In the genomic region with DNA sequence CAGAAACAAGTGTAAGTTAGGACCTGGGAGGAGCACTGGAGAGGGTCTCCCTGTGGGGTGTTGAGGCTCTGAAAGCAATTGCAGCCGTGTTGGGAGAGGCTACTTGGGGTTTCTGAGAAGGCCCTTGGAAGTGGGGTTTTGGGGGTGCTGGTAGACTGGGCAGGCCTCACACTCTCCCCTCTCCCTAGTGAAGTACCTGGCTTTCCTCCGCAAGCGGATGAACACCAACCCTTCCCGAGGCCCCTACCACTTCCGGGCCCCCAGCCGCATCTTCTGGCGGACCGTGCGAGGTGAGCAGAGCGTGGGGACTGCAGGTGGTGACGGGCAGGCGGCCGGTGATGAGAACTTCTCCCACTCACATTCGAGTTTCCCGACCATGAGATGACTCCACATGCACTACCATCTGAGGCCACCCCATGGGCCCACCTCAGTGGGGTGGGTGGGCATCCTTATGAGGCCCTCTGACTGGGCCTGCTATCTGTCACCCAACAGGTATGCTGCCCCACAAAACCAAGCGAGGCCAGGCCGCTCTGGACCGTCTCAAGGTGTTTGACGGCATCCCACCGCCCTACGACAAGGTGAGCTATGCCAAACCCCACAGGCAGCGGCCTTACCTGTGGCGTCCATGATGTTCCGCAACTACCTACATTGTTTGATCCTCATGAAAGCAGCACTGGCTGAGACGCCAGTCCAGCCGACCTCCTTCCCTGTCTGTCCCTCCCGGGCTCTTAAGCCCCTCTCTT, we compare ENCODE assay signal across 5 cellular contexts. TPM values are rescaled to one million over a fixed set of nuclear protein-coding genes. Genes with fewer than 3 reads are reported as not detected.
DNase-seq lines count a peak whose midpoint lies in the region; ATAC-seq and TF ChIP-seq lines count a peak whose summit lies in the region.
"Had no signal": no experiment of that assay in that cellular context is flagged by ENCODE, and none has a peak within 500 bp of the region (broad histone marks: within the 10 kb centered on the region; RNA-seq: fewer than 3 reads in every experiment).

No MANE protein-coding gene starts in this region.

- DNase-seq in WERI-Rb-1: no peak
- DNase-seq in osteoblast (ENCODE audit: insufficient read length, low spot score, missing footprints): no peak
- no peak for DNase-seq in vagina (ENCODE audit: extremely low spot score in 2 of 2)
- DNase-seq: cerebellar nuclear complex had no signal

- H2AFZ ChIP-seq in osteoblast (ENCODE audit: low read length): no peak overlapping the region

- intact Hi-C loops in vagina (cut with DNase I): loop anchor here (10.0 kb wide), 1 partner anchor 174 kb away; a partner anchor contains a TSS

- H3K79me2 ChIP-seq in osteoblast (ENCODE audit: insufficient read depth, low read length): peaks cover 38% of the 10 kb centered on the region

- H3K27ac ChIP-seq in WERI-Rb-1 (peak overlapping the region; percentile 97), osteoblast (ENCODE audit: low read depth, low read length) (peak overlapping the region; percentile 27), vagina (no peak overlapping the region)

- TF ChIP-seq CTCF in WERI-Rb-1 (IDR thresholded peaks at IDR 0.05; ENCODE audit: low read depth, low read length) (no peak), osteoblast (IDR thresholded peaks at IDR 0.05; ENCODE audit: extremely low read depth, low read depth, low read length) (no peak), vagina (IDR thresholded peaks at IDR 0.05) (no peak)

- TF ChIP-seq POLR2A in vagina (IDR thresholded peaks at IDR 0.05): no peak

- no peak for ATAC-seq in GM21515 (IDR thresholded peaks at IDR 0.05; ENCODE audit: unreplicated experiment)

- peak overlapping the region; percentile 85 for H3K4me2 ChIP-seq in osteoblast (ENCODE audit: insufficient read depth, low read length)

- H3K4me3 ChIP-seq in WERI-Rb-1 (ENCODE audit: low read depth, low read length) (no peak overlapping the region), osteoblast (ENCODE audit: insufficient read depth, low read length) (peak overlapping the region; percentile 96), vagina (no peak overlapping the region)

- H3K9me3 ChIP-seq in WERI-Rb-1 (ENCODE audit: severe bottlenecking): peaks cover 2% of the 10 kb centered on the region
- no peaks in the 10 kb centered on the region for H3K9me3 ChIP-seq in osteoblast (ENCODE audit: low read depth, low read length)
- no peaks in the 10 kb centered on the region for H3K9me3 ChIP-seq in vagina

- peaks cover 45% of the 10 kb centered on the region for H4K20me1 ChIP-seq in osteoblast (ENCODE audit: insufficient read depth, low read length)

- H3K4me1 ChIP-seq in osteoblast (ENCODE audit: insufficient read depth, low read length) (peaks cover 13% of the 10 kb centered on the region), vagina (peaks cover 36% of the 10 kb centered on the region)

- no peaks in the 10 kb centered on the region for H3K27me3 ChIP-seq in WERI-Rb-1 (ENCODE audit: insufficient read depth, low read depth, severe bottlenecking)
- H3K27me3 ChIP-seq in osteoblast (ENCODE audit: insufficient read depth, low read length): no peaks in the 10 kb centered on the region
- H3K27me3 ChIP-seq in vagina: no peaks in the 10 kb centered on the region

- peaks cover 61% of the 10 kb centered on the region for H3K36me3 ChIP-seq in WERI-Rb-1
- peaks cover 47% of the 10 kb centered on the region for H3K36me3 ChIP-seq in osteoblast (ENCODE audit: insufficient read depth, low read length)
- peaks cover 0 to 35% of the 10 kb centered on the region in 2 donors for H3K36me3 ChIP-seq in vagina

RNA-seq across cellular contexts. Expression of a gene that starts 3.0 kb away (rescaled TPM):
- 2,082 and 2,185 TPM in 2 replicates for total RNA-seq in osteoblast
- 3,900 TPM for total RNA-seq in vagina

RNA-seq across cellular contexts. Expression of a gene that starts 5.8 kb away (rescaled TPM):
- total RNA-seq in osteoblast (2,306 and 3,079 TPM in 2 replicates), vagina (4,897 TPM)

RNA-seq across cellular contexts. Expression of a gene that starts 16.4 kb away (rescaled TPM):
- total RNA-seq in osteoblast (4.3 and 6.5 TPM in 2 replicates), vagina (10.1 TPM)

RNA-seq across cellular contexts. Expression of a gene that starts 22.0 kb away (rescaled TPM):
- total RNA-seq in osteoblast (67.5 and 75.6 TPM in 2 replicates), vagina (166 TPM)

RNA-seq across cellular contexts. Expression of a gene that starts 37.3 kb away (rescaled TPM):
- total RNA-seq in osteoblast: 346 and 377 TPM in 2 replicates
- 22.6 TPM for total RNA-seq in vagina
